Comparison of ENCODE assay signal across 27 cellular contexts in genomic region chr16:4806280-4806679, GRCh38. TPM values are rescaled to one million over a fixed set of nuclear protein-coding genes. Genes with fewer than 3 reads are reported as not detected.
"Had no signal": no experiment of that assay in that cellular context is flagged by ENCODE, and none has a peak within 500 bp of the region (broad histone marks: within the 10 kb centered on the region; RNA-seq: fewer than 3 reads in every experiment).

No MANE protein-coding gene starts in this region.

- H3K9me3 ChIP-seq: colonic mucosa, neutrophil, right atrium auricular region, tibial artery, upper lobe of left lung, uterus had no signal

- ATAC-seq: left cardiac atrium; naive thymus-derived CD4-positive, alpha-beta T cell had no signal

- H3K79me2 ChIP-seq: hepatocyte had no signal

- H3K4me3 ChIP-seq: colonic mucosa, hepatocyte, right atrium auricular region, tibial artery, upper lobe of left lung, uterus had no signal

- H3K27me3 ChIP-seq: colonic mucosa, hepatocyte, neutrophil, right atrium auricular region, tibial artery, upper lobe of left lung, uterus had no signal

- H3K36me3 ChIP-seq: uterus had no signal

- H3K27me3 Mint-ChIP-seq: naive thymus-derived CD4-positive, alpha-beta T cell; stimulated activated naive CD8-positive, alpha-beta T cell treated with anti-CD3 and anti-CD28 coated beads, Interleukin-15, Interleukin-2, amounts not matched to agents 100 ng/mL and 50 ng/mL, for 24 hours had no signal

- H3K27ac Mint-ChIP-seq: endodermal cell; stimulated activated naive CD8-positive, alpha-beta T cell treated with anti-CD3 and anti-CD28 coated beads, Interleukin-15, Interleukin-2, amounts not matched to agents 100 ng/mL and 50 ng/mL, for 24 hours had no signal

- FAIRE-seq: kidney, small intestine had no signal

- H2AFZ ChIP-seq: hepatocyte had no signal

- H3K27ac ChIP-seq: colonic mucosa, hepatocyte, neutrophil, tibial artery, upper lobe of left lung, uterus had no signal

- H3K4me2 ChIP-seq: hepatocyte had no signal

- H3K9me3 Mint-ChIP-seq: endodermal cell; naive thymus-derived CD4-positive, alpha-beta T cell; stimulated activated naive CD8-positive, alpha-beta T cell treated with anti-CD3 and anti-CD28 coated beads, Interleukin-15, Interleukin-2, amounts not matched to agents 100 ng/mL and 50 ng/mL, for 24 hours had no signal

- H3K4me3 Mint-ChIP-seq: endodermal cell; naive thymus-derived CD4-positive, alpha-beta T cell; stimulated activated naive CD8-positive, alpha-beta T cell treated with anti-CD3 and anti-CD28 coated beads, Interleukin-15, Interleukin-2, amounts not matched to agents 100 ng/mL and 50 ng/mL, for 24 hours had no signal

- DNase-seq: colonic mucosa; effector CD4-positive, alpha-beta T cell; endodermal cell; foreskin melanocyte; head of caudate nucleus; kidney; left cardiac atrium; mesendoderm; naive thymus-derived CD4-positive, alpha-beta T cell; small intestine; stimulated activated CD4-positive, alpha-beta T cell treated with anti-CD3 and anti-CD28 coated beads, Interleukin-12 subunit alpha, Interleukin-12 subunit beta, amount 100 ng/mL, for 4 hours; tibial artery; upper lobe of left lung; uterus had no signal

RNA-seq across cellular contexts. Expression of gene SMIM22, which starts 11.1 kb away (rescaled TPM):
- total RNA-seq: cerebellum; dermis microvascular lymphatic vessel endothelial cell; endodermal cell; hepatocyte; left cardiac atrium; lung microvascular endothelial cell; mononuclear cell; naive thymus-derived CD4-positive, alpha-beta T cell; osteocyte; posterior vena cava; right atrium auricular region; temporal lobe had no signal
- polyA plus RNA-seq: naive thymus-derived CD4-positive, alpha-beta T cell; neural cell had no signal

RNA-seq across cellular contexts. Expression of gene SEPTIN12, which starts 18.1 kb away (rescaled TPM):
- total RNA-seq: cerebellum; colonic mucosa; dermis microvascular lymphatic vessel endothelial cell; hepatocyte; kidney; left cardiac atrium; liver; lung microvascular endothelial cell; mononuclear cell; naive thymus-derived CD4-positive, alpha-beta T cell; osteocyte; posterior vena cava; right atrium auricular region; temporal lobe; upper lobe of left lung; uterus had no signal
- polyA plus RNA-seq: hepatocyte; liver; naive thymus-derived CD4-positive, alpha-beta T cell; small intestine had no signal
